In genomic region chr12:27359578-27360340, GRCh38 we compare ENCODE assay signal across 22 cellular contexts. TPM values are rescaled to one million over a fixed set of nuclear protein-coding genes. Genes with fewer than 3 reads are reported as not detected.
DNase-seq lines count a peak whose midpoint lies in the region; ATAC-seq and TF ChIP-seq lines count a peak whose summit lies in the region.
"Had no signal": no experiment of that assay in that cellular context is flagged by ENCODE, and none has a peak within 500 bp of the region (broad histone marks: within the 10 kb centered on the region; RNA-seq: fewer than 3 reads in every experiment).

No MANE protein-coding gene starts in this region.

- H3K9me2 ChIP-seq in PC-3 (replicated peaks; ENCODE audit: low read length): no peaks in the 10 kb centered on the region

- no peaks in the 10 kb centered on the region for H3K9me3 ChIP-seq in PC-3 (ENCODE audit: low read length)
- H3K9me3 ChIP-seq: tibial nerve had no signal

- H3K9ac ChIP-seq in PC-3 (ENCODE audit: low read length): no peak overlapping the region

- no peak overlapping the region for H3K4me2 ChIP-seq in PC-3 (ENCODE audit: low read length)
- H3K4me2 ChIP-seq: smooth muscle cell had no signal

- H3F3A ChIP-seq in PC-3 (ENCODE audit: low read length, unreplicated experiment): no peaks in the 10 kb centered on the region

- no TSS peak for BruUV-seq in PC-3 (replicated peaks; lab: Mats Ljungman, UMichigan)

- intact Hi-C loops in PC-3 (cut with micrococcal nuclease): no loop called here

- peaks cover 9% of the 10 kb centered on the region; the same call in 1 of the 2 replicates for H3K4me1 ChIP-seq in PC-3 (ENCODE audit: insufficient read depth, low read length)
- H3K4me1 ChIP-seq: tibial nerve had no signal

- H3K79me2 ChIP-seq in PC-3 (ENCODE audit: low read length): peaks cover 97% of the 10 kb centered on the region

- peaks cover 23% of the 10 kb centered on the region for H3K36me3 ChIP-seq in PC-3 (ENCODE audit: low read depth, low read length)
- H3K36me3 ChIP-seq: cardiac muscle cell, tibial nerve had no signal

- H3K4me3 ChIP-seq in PC-3 (ENCODE audit: low read length) (no peak overlapping the region), fibroblast of the aortic adventitia (ENCODE audit: low read depth, low read length) (no peak overlapping the region)
- H3K4me3 ChIP-seq: cardiac muscle cell, smooth muscle cell, tibial nerve had no signal

- peaks cover 5% of the 10 kb centered on the region for H4K20me1 ChIP-seq in PC-3 (ENCODE audit: low read length)

- no peak for TF ChIP-seq CTCF in PC-3 (conservative IDR thresholded peaks at IDR 0.05; ENCODE audit: low read depth, low read length)
- TF ChIP-seq CTCF in fibroblast of the aortic adventitia (IDR thresholded peaks at IDR 0.05; ENCODE audit: insufficient read depth, low read length): no peak

- no peak overlapping the region for H3K27ac ChIP-seq in PC-3 (ENCODE audit: low read length)
- H3K27ac ChIP-seq: cardiac muscle cell, tibial nerve had no signal

- H2AFZ ChIP-seq in PC-3 (ENCODE audit: low read length): no peak overlapping the region

- H3K27me3 ChIP-seq in PC-3 (ENCODE audit: low read length): no peaks in the 10 kb centered on the region
- H3K27me3 ChIP-seq: cardiac muscle cell, tibial nerve had no signal

- CTCF ChIA-PET in PC-3 (lab: Charles Lee): no interaction called here

- DNase-seq in AG08395 (ENCODE audit: low spot score): peak; percentile 8
- DNase-seq in HCEC 1CT: peak; percentile 28
- DNase-seq in PC-3: peak; percentile 35
- peak; percentile 39 for DNase-seq in fibroblast of the aortic adventitia (ENCODE audit: low read depth)
- DNase-seq: activated CD8-positive, alpha-beta T cell treated with anti-CD3 and anti-CD28 coated beads for 36 hours; anterior cingulate cortex; cortex of kidney; endodermal cell; kidney; naive thymus-derived CD8-positive, alpha-beta T cell; NCI-H1048; NCI-H2029; NCI-H446; occipital lobe; stimulated activated CD4-positive, alpha-beta T cell treated with anti-CD3 and anti-CD28 coated beads, Interleukin-1b, Interleukin-23, amount 100 ng/mL, for 48 hours had no signal

- POLR2A ChIA-PET in PC-3 (lab: Charles Lee; ENCODE audit: unreplicated experiment): no interaction called here

- ATAC-seq in PC-3 (no peak; the same call in 1 of the 2 replicates), GM19351 (IDR thresholded peaks at IDR 0.05; ENCODE audit: unreplicated experiment) (no peak), HG03196 (IDR thresholded peaks at IDR 0.05; ENCODE audit: unreplicated experiment) (no peak), GM18909 (IDR thresholded peaks at IDR 0.05; ENCODE audit: poor library complexity, unreplicated experiment) (no peak)
- ATAC-seq: activated CD8-positive, alpha-beta T cell treated with anti-CD3 and anti-CD28 coated beads for 36 hours; activated naive CD4-positive, alpha-beta T cell treated with anti-CD3 and anti-CD28 coated beads, Interleukin-2, amount 50 U/mL, for 72 hours; naive thymus-derived CD8-positive, alpha-beta T cell had no signal

RNA-seq across cellular contexts. Expression of gene BMAL2, which starts 27.1 kb away (rescaled TPM):
- total RNA-seq in PC-3 (2014; rRNA removed) (126 and 137 TPM in 2 replicates), fibroblast of the aortic adventitia (ENCODE audit: low replicate concordance) (2.8 and 44.5 TPM in 2 replicates)
- total RNA-seq: naive thymus-derived CD8-positive, alpha-beta T cell had no signal
